In the genomic region with DNA sequence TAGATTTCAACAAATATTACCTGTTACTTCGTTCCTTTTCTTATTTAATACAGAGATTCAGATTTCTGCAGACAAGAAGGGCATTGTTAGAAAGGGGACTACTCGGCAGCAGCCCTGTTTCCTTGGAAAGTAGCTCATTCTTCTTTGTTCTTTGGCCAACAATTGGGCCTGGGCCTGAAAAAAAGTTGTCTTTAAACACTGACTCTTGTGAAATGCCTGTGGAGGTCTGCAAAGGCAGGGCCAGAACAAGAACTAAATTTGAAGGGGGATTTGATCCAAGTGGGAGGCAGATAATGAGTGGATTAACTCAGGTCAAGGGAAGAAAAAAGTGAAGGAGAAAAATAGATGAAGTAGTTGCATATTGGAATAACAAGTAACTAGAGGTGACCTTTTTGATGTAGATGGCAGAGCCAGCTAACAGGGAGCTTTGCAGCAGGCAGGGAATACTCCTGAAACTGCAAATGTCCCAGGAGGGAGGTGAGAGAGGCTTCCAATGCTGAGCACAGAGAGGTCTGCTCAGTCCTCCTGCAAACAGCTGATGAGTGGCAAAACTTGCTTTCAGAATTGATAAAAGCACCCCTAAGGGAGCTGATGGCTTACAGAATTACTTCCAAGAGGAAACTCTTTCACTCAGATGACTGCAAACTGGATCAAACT, we compare ENCODE assay signal across 24 cellular contexts.
"Had no signal": no experiment of that assay in that cellular context is flagged by ENCODE, and none has a peak within 500 bp of the region (broad histone marks: within the 10 kb centered on the region; RNA-seq: fewer than 3 reads in every experiment).

No MANE protein-coding gene starts in this region.

- ATAC-seq: activated CD4-positive, CD25-positive, alpha-beta regulatory T cell treated with anti-CD3 and anti-CD28 coated beads, Interleukin-2, amount 50 U/mL, for 24 hours; activated CD8-positive, alpha-beta T cell treated with anti-CD3 and anti-CD28 coated beads, Interleukin-2, amount 10 ng/mL, durations not matched to agents 7 days and 5 days; natural killer cell had no signal

- H3K4me3 ChIP-seq: dorsolateral prefrontal cortex, thyroid gland had no signal

- H3K27ac ChIP-seq: dorsolateral prefrontal cortex, thyroid gland had no signal

- H3K27ac Mint-ChIP-seq: activated CD4-positive, alpha-beta T cell treated with anti-CD3 and anti-CD28 coated beads, Interleukin-2, amount 10 ng/mL, durations not matched to agents 7 days and 5 days; activated CD8-positive, alpha-beta T cell treated with anti-CD3 and anti-CD28 coated beads, Interleukin-2, amount 10 ng/mL, durations not matched to agents 7 days and 5 days; activated naive CD8-positive, alpha-beta T cell treated with anti-CD3 and anti-CD28 coated beads, Interleukin-2, amount 10 ng/mL, durations not matched to agents 7 days and 5 days; activated T-cell treated with anti-CD3 and anti-CD28 coated beads, Interleukin-2, amount 50 U/mL, for 24 hours; activated T-helper 2 cell treated with anti-CD3 and anti-CD28 coated beads, Interferon-gamma antibody, Interleukin-2, Interleukin-4, amounts not matched to agents 10 μg/mL and 5 μg/mL and 100 μg/mL, durations not matched to agents 14 hours and 24 hours and 36 hours; natural killer cell had no signal

- H3K36me3 ChIP-seq: thyroid gland had no signal

- H3K9me3 Mint-ChIP-seq: activated CD4-positive, alpha-beta T cell treated with anti-CD3 and anti-CD28 coated beads, Interleukin-2, amount 10 ng/mL, durations not matched to agents 7 days and 5 days; activated naive CD8-positive, alpha-beta T cell treated with anti-CD3 and anti-CD28 coated beads, Interleukin-2, amount 10 ng/mL, durations not matched to agents 7 days and 5 days; activated T-helper 2 cell treated with anti-CD3 and anti-CD28 coated beads, Interferon-gamma antibody, Interleukin-2, Interleukin-4, amounts not matched to agents 10 μg/mL and 5 μg/mL and 100 μg/mL, durations not matched to agents 14 hours and 24 hours and 36 hours had no signal

- H3K27me3 ChIP-seq: dorsolateral prefrontal cortex, thyroid gland had no signal

- H3K27me3 Mint-ChIP-seq: activated CD4-positive, alpha-beta T cell treated with anti-CD3 and anti-CD28 coated beads, Interleukin-2, amount 10 ng/mL, durations not matched to agents 7 days and 5 days; activated naive CD8-positive, alpha-beta T cell treated with anti-CD3 and anti-CD28 coated beads, Interleukin-2, amount 10 ng/mL, durations not matched to agents 7 days and 5 days had no signal

- H3K4me1 Mint-ChIP-seq: activated CD4-positive, alpha-beta T cell treated with anti-CD3 and anti-CD28 coated beads, Interleukin-2, amount 10 ng/mL, durations not matched to agents 7 days and 5 days; activated naive CD8-positive, alpha-beta T cell treated with anti-CD3 and anti-CD28 coated beads, Interleukin-2, amount 10 ng/mL, durations not matched to agents 7 days and 5 days; natural killer cell had no signal

- H3K36me3 Mint-ChIP-seq: activated naive CD8-positive, alpha-beta T cell treated with anti-CD3 and anti-CD28 coated beads, Interleukin-2, amount 10 ng/mL, durations not matched to agents 7 days and 5 days; natural killer cell had no signal

- H3K9me3 ChIP-seq: thyroid gland had no signal

- DNase-seq: activated CD4-positive, alpha-beta T cell treated with anti-CD3 and anti-CD28 coated beads, Interleukin-2, amount 10 ng/mL, durations not matched to agents 7 days and 5 days; activated CD8-positive, alpha-beta T cell treated with anti-CD3 and anti-CD28 coated beads, Interleukin-2, amount 10 ng/mL, durations not matched to agents 7 days and 5 days; activated naive CD4-positive, alpha-beta T cell treated with Interleukin-2 at 50 U/mL for 16 hours; activated naive CD8-positive, alpha-beta T cell treated with anti-CD3 and anti-CD28 coated beads, Interleukin-2, amount 10 ng/mL, durations not matched to agents 7 days and 5 days; activated T-cell treated with anti-CD3 and anti-CD28 coated beads, Interleukin-2, amount 50 U/mL, for 24 hours; caudate nucleus; dorsolateral prefrontal cortex; erythroblast; foreskin melanocyte; glutamatergic neuron; hippocampal formation; mesenchymal stem cell; natural killer cell; occipital lobe; posterior cingulate gyrus; stimulated activated CD4-positive, alpha-beta T cell treated with anti-CD3 and anti-CD28 coated beads, Interleukin-12 subunit alpha, Interleukin-12 subunit beta, amount 100 ng/mL, for 4 hours; stimulated activated CD4-positive, alpha-beta T cell treated with anti-CD3 and anti-CD28 coated beads, Interleukin-1b, Interleukin-23, amount 100 ng/mL, for 48 hours; stimulated activated CD8-positive, alpha-beta memory T cell treated with anti-CD3 and anti-CD28 coated beads, Interleukin-4, amount 100 ng/mL, for 48 hours; stimulated activated naive CD4-positive, alpha-beta T cell treated with Interleukin-2 at 50 U/mL for 16 hours; T-helper 1 cell; T1000; thyroid gland had no signal

- H3K4me1 ChIP-seq: thyroid gland had no signal

- H3K4me3 Mint-ChIP-seq: activated CD4-positive, alpha-beta T cell treated with anti-CD3 and anti-CD28 coated beads, Interleukin-2, amount 10 ng/mL, durations not matched to agents 7 days and 5 days; activated CD8-positive, alpha-beta T cell treated with anti-CD3 and anti-CD28 coated beads, Interleukin-2, amount 10 ng/mL, durations not matched to agents 7 days and 5 days; activated naive CD8-positive, alpha-beta T cell treated with anti-CD3 and anti-CD28 coated beads, Interleukin-2, amount 10 ng/mL, durations not matched to agents 7 days and 5 days; activated T-cell treated with anti-CD3 and anti-CD28 coated beads, Interleukin-2, amount 50 U/mL, for 24 hours; natural killer cell had no signal
